In the genomic region with DNA sequence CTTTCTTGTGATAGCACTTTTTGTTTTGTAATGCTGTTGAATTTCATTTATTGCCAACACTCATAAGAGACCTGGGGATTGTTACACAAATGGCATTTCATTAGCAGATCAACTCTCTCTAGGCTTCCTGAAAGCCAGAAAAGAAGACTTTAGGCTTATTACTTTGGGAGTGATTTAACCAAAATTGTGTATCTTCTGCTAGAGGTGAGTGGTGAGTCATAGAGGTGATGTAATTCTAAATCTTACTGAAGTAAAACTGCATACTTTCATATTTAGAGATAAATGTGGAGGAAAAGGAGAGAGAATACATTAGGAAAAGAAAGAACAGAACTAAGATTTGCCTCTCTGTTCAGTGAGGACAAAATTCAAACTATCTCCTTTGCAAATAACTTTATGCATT, we compare ENCODE assay signal across 18 cellular contexts.
A peak's percentile ranks its signal among the peaks of the same experiment; 100 is the strongest.
DNase-seq lines count a peak whose midpoint lies in the region; ATAC-seq and TF ChIP-seq lines count a peak whose summit lies in the region.
"Had no signal": no experiment of that assay in that cellular context is flagged by ENCODE, and none has a peak within 500 bp of the region (broad histone marks: within the 10 kb centered on the region; RNA-seq: fewer than 3 reads in every experiment).

No MANE protein-coding gene starts in this region.

- no peak overlapping the region for H3K9ac ChIP-seq in HUES6 (ENCODE audit: low read length)
- H3K9ac ChIP-seq: SK-N-SH had no signal

- no peaks in the 10 kb centered on the region for H4K20me1 ChIP-seq in osteoblast (ENCODE audit: insufficient read depth, low read length)

- no peak overlapping the region for H3K4me2 ChIP-seq in osteoblast (ENCODE audit: insufficient read depth, low read length)
- H3K4me2 ChIP-seq: SK-N-SH had no signal

- H3K79me2 ChIP-seq in osteoblast (ENCODE audit: insufficient read depth, low read length), result no peaks in the 10 kb centered on the region

- no peak overlapping the region for H2AFZ ChIP-seq in osteoblast (ENCODE audit: low read length)

- H3K4me3 ChIP-seq in HUES6 (ENCODE audit: low read depth, low read length) (no peak overlapping the region), epithelial cell of esophagus (ENCODE audit: low read length) (no peak overlapping the region), osteoblast (ENCODE audit: insufficient read depth, low read length) (no peak overlapping the region), heart left ventricle (no peak overlapping the region)
- H3K4me3 ChIP-seq: HAP-1, Peyer's patch had no signal

- H3K36me3 ChIP-seq in HUES6 (ENCODE audit: control insufficient read depth, insufficient read depth, low read length) (no peaks in the 10 kb centered on the region), osteoblast (ENCODE audit: insufficient read depth, low read length) (no peaks in the 10 kb centered on the region), heart left ventricle (no peaks in the 10 kb centered on the region)
- H3K36me3 ChIP-seq: HAP-1, Peyer's patch had no signal

- CTCF ChIA-PET in RWPE1 (lab: Yijun Ruan, JAX), result no interaction called here

- no peak for TF ChIP-seq POLR2A in heart left ventricle (IDR thresholded peaks at IDR 0.05)

- DNase-seq in ELR (ENCODE audit: low read depth) (peak; percentile 17), RWPE1 (ENCODE audit: low spot score) (peak; percentile 7), epithelial cell of esophagus (ENCODE audit: low read depth) (peak; percentile 43), osteoblast (ENCODE audit: insufficient read length, low spot score, missing footprints) (no peak), heart left ventricle (no peak), HCEC 1CT (no peak)
- DNase-seq: Calu3, DMS79 treated with DMSO at 0.1 percent for 48 hours, KBM-7, MM.1S, NCI-H2029, NCI-H526 treated with DMSO at 0.1 percent for 48 hours, Peyer's patch, SK-N-SH, SW 1271 had no signal

- peaks cover 24% of the 10 kb centered on the region for H3K4me1 ChIP-seq in HUES6 (ENCODE audit: control insufficient read depth, insufficient read depth, low read length)
- H3K4me1 ChIP-seq in osteoblast (ENCODE audit: insufficient read depth, low read length), result no peaks in the 10 kb centered on the region
- no peaks in the 10 kb centered on the region for H3K4me1 ChIP-seq in heart left ventricle
- H3K4me1 ChIP-seq: Peyer's patch had no signal

- intact Hi-C loops in heart left ventricle (cut with DNase I), result no loop called here

- ATAC-seq in heart left ventricle (no peak), HG03439 (IDR thresholded peaks at IDR 0.05; ENCODE audit: unreplicated experiment) (no peak)

- no peaks in the 10 kb centered on the region; the same call in 1 of the 2 replicates for H3K9me3 ChIP-seq in HUES6 (ENCODE audit: control insufficient read depth, insufficient read depth, low read depth, low read length)
- no peaks in the 10 kb centered on the region for H3K9me3 ChIP-seq in osteoblast (ENCODE audit: low read depth, low read length)
- H3K9me3 ChIP-seq in heart left ventricle, result no peaks in the 10 kb centered on the region
- H3K9me3 ChIP-seq: HAP-1, Peyer's patch, SK-N-SH had no signal

- POLR2A ChIA-PET in RWPE1 (lab: Yijun Ruan, JAX; ENCODE audit: low non-redundant PET), result no interaction called here

- TF ChIP-seq CTCF in RWPE1 (conservative IDR thresholded peaks at IDR 0.05; ENCODE audit: low read depth) (no peak), epithelial cell of esophagus (IDR thresholded peaks at IDR 0.05; ENCODE audit: insufficient read depth, low read depth, low read length, missing control alignments) (no peak), osteoblast (IDR thresholded peaks at IDR 0.05; ENCODE audit: extremely low read depth, low read depth, low read length) (no peak), heart left ventricle (IDR thresholded peaks at IDR 0.05) (no peak)

- 0 out of 2 replicates have a peak overlapping the region, but pooled peaks have one; percentile 77 for H3K27ac ChIP-seq in HUES6 (ENCODE audit: low read depth, low read length)
- no peak overlapping the region for H3K27ac ChIP-seq in RWPE1
- no peak overlapping the region for H3K27ac ChIP-seq in osteoblast (ENCODE audit: low read depth, low read length)
- H3K27ac ChIP-seq in heart left ventricle, result no peak overlapping the region
- H3K27ac ChIP-seq: Peyer's patch had no signal

- H3K27me3 ChIP-seq in HUES6 (ENCODE audit: control insufficient read depth, insufficient read depth, low read length) (no peaks in the 10 kb centered on the region), osteoblast (ENCODE audit: insufficient read depth, low read length) (no peaks in the 10 kb centered on the region), heart left ventricle (no peaks in the 10 kb centered on the region)
- H3K27me3 ChIP-seq: Peyer's patch had no signal

Comparison
In these comparisons a context has a peak if more than half of its experiments do, and no peak if none do; other contexts are left out.
1. DNase-seq: peak in ELR (single experiment), RWPE1 (single experiment) and epithelial cell of esophagus (single experiment); none in osteoblast (single experiment), heart left ventricle (0 of 5) and HCEC 1CT (single experiment).